18 cellular contexts compared by ENCODE assay signal in the genomic region with DNA sequence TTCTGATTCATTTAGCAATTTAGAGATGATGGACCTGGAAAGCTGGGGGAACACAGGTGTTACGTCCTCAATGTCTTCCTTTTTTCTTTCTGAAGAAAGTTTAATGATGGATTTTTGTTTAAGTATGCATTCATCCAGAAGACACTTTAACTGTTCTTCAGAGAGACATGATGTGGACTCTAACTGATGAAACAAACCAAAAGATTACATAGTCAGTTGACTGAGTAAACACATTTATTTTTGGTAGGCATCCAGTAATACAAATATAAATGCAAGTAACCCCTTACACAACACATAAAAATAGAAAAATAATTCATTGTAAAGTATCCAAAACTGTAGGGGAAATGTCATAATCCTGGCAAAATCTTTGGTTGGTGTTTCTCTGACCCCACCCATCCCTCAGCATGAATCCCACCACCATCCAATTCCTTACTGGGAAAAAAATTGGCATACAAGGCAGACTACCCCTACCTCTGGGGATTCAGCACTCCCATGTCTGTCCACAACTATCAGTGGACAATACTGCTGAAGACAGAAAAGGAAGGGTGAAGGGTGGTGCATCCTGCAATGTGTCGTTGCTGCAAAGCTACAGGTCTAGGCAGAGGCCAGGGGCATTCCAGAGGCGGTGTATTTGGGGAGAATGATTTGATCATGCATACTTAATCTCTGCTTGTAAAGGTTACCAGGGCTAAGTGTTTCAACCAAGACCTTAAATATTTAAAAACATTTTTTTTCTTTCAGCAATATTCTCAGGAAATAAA.
"Had no signal": no experiment of that assay in that cellular context is flagged by ENCODE, and none has a peak within 500 bp of the region (broad histone marks: within the 10 kb centered on the region; RNA-seq: fewer than 3 reads in every experiment).

No MANE protein-coding gene starts in this region.

- DNase-seq: activated CD4-positive, CD25-positive, alpha-beta regulatory T cell treated with anti-CD3 and anti-CD28 coated beads, Interleukin-2, amount 50 U/mL, for 72 hours; activated naive CD4-positive, alpha-beta T cell treated with Interleukin-2 at 50 U/mL for 16 hours; esophagus squamous epithelium; gastrocnemius medialis; heart right ventricle; left cardiac atrium; right cardiac atrium; small intestine; stimulated activated CD4-positive, alpha-beta T cell treated with anti-CD3 and anti-CD28 coated beads, Interleukin-4, amount 100 ng/mL, for 4 hours; stimulated activated CD8-positive, alpha-beta memory T cell treated with anti-CD3 and anti-CD28 coated beads, Interleukin-4, amount 100 ng/mL, for 48 hours; stimulated activated naive CD4-positive, alpha-beta T cell treated with Interleukin-2 at 50 U/mL for 16 hours; substantia nigra had no signal

- H3K27me3 ChIP-seq: ascending aorta, cardiac muscle cell, esophagus squamous epithelium, gastrocnemius medialis, heart right ventricle, tibial nerve, vagina had no signal

- ATAC-seq: gastrocnemius medialis, left cardiac atrium, right cardiac atrium had no signal

- H3K4me1 ChIP-seq: ascending aorta, gastrocnemius medialis, prostate gland, tibial nerve, vagina had no signal

- H3K4me3 ChIP-seq: ascending aorta, cardiac muscle cell, esophagus squamous epithelium, gastrocnemius medialis, heart right ventricle, lung, prostate gland, tibial nerve, vagina had no signal

- H3K36me3 ChIP-seq: ascending aorta, cardiac muscle cell, esophagus squamous epithelium, gastrocnemius medialis, heart right ventricle, prostate gland, tibial nerve, vagina had no signal

- H3K9me3 ChIP-seq: gastrocnemius medialis, prostate gland, vagina had no signal

- H3K27ac ChIP-seq: ascending aorta, cardiac muscle cell, esophagus squamous epithelium, gastrocnemius medialis, heart right ventricle, prostate gland, tibial nerve, vagina had no signal
